ENCODE assay signal across 11 cellular contexts in genomic region chr3:39295184-39295775, GRCh38. TPM values are rescaled to one million over a fixed set of nuclear protein-coding genes. Genes with fewer than 3 reads are reported as not detected.
DNase-seq lines count a peak whose midpoint lies in the region; ATAC-seq, FAIRE-seq and TF ChIP-seq lines count a peak whose summit lies in the region.
"Had no signal": no experiment of that assay in that cellular context is flagged by ENCODE, and none has a peak within 500 bp of the region (broad histone marks: within the 10 kb centered on the region; RNA-seq: fewer than 3 reads in every experiment).

No MANE protein-coding gene starts in this region.

- no peak for TF ChIP-seq EP300 in HepG2 (IDR thresholded peaks at IDR 0.05; ENCODE audit: low read depth in 2 of 2, low read length in 2 of 2)
- no peak for TF ChIP-seq EP300 in HepG2 (CRISPR knock-in tag; IDR thresholded peaks at IDR 0.05; ENCODE audit: borderline replicate concordance)

- H3K4me1 ChIP-seq in HepG2 (ENCODE audit: insufficient read depth, low read length), result peaks cover 59% of the 10 kb centered on the region
- peaks cover 0 to 41% (median 9%) of the 10 kb centered on the region in 4 donors for H3K4me1 ChIP-seq in right lobe of liver

- POLR2A ChIA-PET in HepG2 (lab: Yijun Ruan, JAX), result no interaction called here

- H2AFZ ChIP-seq in HepG2 (ENCODE audit: low read length), result no peak overlapping the region

- no peak overlapping the region for H3K27ac Mint-ChIP-seq in chondrocyte (ENCODE audit: unreplicated experiment)

- CTCF ChIA-PET in HepG2 (lab: Yijun Ruan, JAX; ENCODE audit: low intra/inter-chr PET ratio, low total read pairs), result no interaction called here

- peaks cover 0 to 1% of the 10 kb centered on the region in 2 experiments; a peak in 2 of 5 replicates for H3K27me3 ChIP-seq in HepG2 (ENCODE audit: control insufficient read depth in 1 of 2, insufficient read depth in 2 of 2, low read length in 2 of 2)
- H3K27me3 ChIP-seq in right lobe of liver, result no peaks in the 10 kb centered on the region

- WGBS in HepG2 (ENCODE audit: low lambda C conversion rate), result 41% methylated on average over 4 of the region's 5 CpGs
- 82% methylated on average over 4 of the region's 5 CpGs for WGBS in right lobe of liver (ENCODE audit: insufficient coverage, low coverage, low lambda C conversion rate, missing lambda C conversion rate)

- no TSS peak for BruUV-seq in HepG2 (replicated peaks; lab: Mats Ljungman, UMichigan)

- H3K9me3 Mint-ChIP-seq in chondrocyte (ENCODE audit: low read depth), result peaks cover 15% of the 10 kb centered on the region

- H3K27me3 Mint-ChIP-seq in chondrocyte (ENCODE audit: low read depth), result no peaks in the 10 kb centered on the region

- H3K27ac ChIP-seq in HepG2 (ENCODE audit: extremely low read length, insufficient read depth, low read length), result no peak overlapping the region
- no peak overlapping the region for H3K27ac ChIP-seq in right lobe of liver

- H3K9me3 ChIP-seq in HepG2 (ENCODE audit: low read length) (peaks cover 18% of the 10 kb centered on the region), right lobe of liver (no peaks in the 10 kb centered on the region)

- H3K36me3 ChIP-seq in HepG2 (replicated peaks in 1 of 2; ENCODE audit: control insufficient read depth in 1 of 2, insufficient read depth in 2 of 2, low read length in 2 of 2) (no peaks in the 10 kb centered on the region), right lobe of liver (no peaks in the 10 kb centered on the region)

- no peak for ATAC-seq in HepG2
- ATAC-seq in right lobe of liver, result no peak
- ATAC-seq in GM21737 (IDR thresholded peaks at IDR 0.05; ENCODE audit: unreplicated experiment), result peak; percentile 72
- ATAC-seq in HG03378 (IDR thresholded peaks at IDR 0.05; ENCODE audit: unreplicated experiment), result peak; percentile 84

- FAIRE-seq in HepG2 (lab: Jason Lieb, UNC), result no peak

- in situ Hi-C loops in HepG2 (cut with HindIII; ENCODE audit: extremely low pct_ligation_motif_present, low pct_unique_long_range_greater_than_20kb), result no loop called here

- DNase-seq in HepG2 (ENCODE audit: low spot score), result no peak
- DNase-seq in right lobe of liver, result no peak
- no peak for DNase-seq in head of caudate nucleus
- DNase-seq in SHP77 (lab: John Stamatoyannopoulos, UW), result no peak
- DNase-seq in C1 segment of cervical spinal cord (lab: John Stamatoyannopoulos, UW), result no peak
- DNase-seq in chondrocyte (ENCODE audit: low spot score), result no peak
- DNase-seq: NCI-H748 treated with DMSO at 0.1 percent for 48 hours had no signal

- intact Hi-C loops in HepG2 (cut with micrococcal nuclease; ENCODE audit: unreplicated experiment), result no loop called here
- intact Hi-C loops in right lobe of liver (cut with DNase I), result no loop called here
- intact Hi-C loops in head of caudate nucleus (cut with DNase I), result no loop called here

- H3K9ac ChIP-seq in HepG2 (ENCODE audit: insufficient read depth, low read depth, low read length), result no peak overlapping the region

- peak overlapping the region; percentile 40 for H3K4me2 ChIP-seq in HepG2 (ENCODE audit: low read depth, low read length)

- H3K4me3 ChIP-seq in HepG2 (replicated peaks in 1 of 3; ENCODE audit: insufficient read depth in 1 of 3, low read depth in 2 of 3, low read length in 3 of 3) (no peak overlapping the region), right lobe of liver (no peak overlapping the region)

- no peaks in the 10 kb centered on the region for H4K20me1 ChIP-seq in HepG2 (ENCODE audit: insufficient read depth, low read length)

- no peak overlapping the region for H3K4me3 Mint-ChIP-seq in chondrocyte (ENCODE audit: unreplicated experiment)
- H3K4me3 Mint-ChIP-seq: T-helper 1 cell treated with Interleukin-12 subunit alpha and Interleukin-12 subunit beta and Interleukin-4 antibody, amounts not matched to agents 30 μg/mL and 1 μg/mL, for 36 hours had no signal

- TF ChIP-seq CTCF in HepG2 (CRISPR knock-in tag; IDR thresholded peaks at IDR 0.05) (no peak), right lobe of liver (IDR thresholded peaks at IDR 0.05) (no peak), chondrocyte (IDR thresholded peaks at IDR 0.05) (no peak)

- TF ChIP-seq RAD21 in HepG2 (CRISPR knock-in tag; IDR thresholded peaks at IDR 0.05), result no peak

- peaks cover 12% of the 10 kb centered on the region for H3K4me1 Mint-ChIP-seq in chondrocyte (ENCODE audit: low read depth)

- TF ChIP-seq POLR2A in HepG2 (IDR thresholded peaks at IDR 0.05; ENCODE audit: insufficient read depth in 1 of 2, low read depth in 2 of 2, low read length in 2 of 2) (no peak), right lobe of liver (IDR thresholded peaks at IDR 0.05) (no peak)

- H3K36me3 Mint-ChIP-seq in chondrocyte (ENCODE audit: low read depth), result peaks cover 4% of the 10 kb centered on the region

- no peaks in the 10 kb centered on the region for H3K79me2 ChIP-seq in HepG2 (ENCODE audit: insufficient read depth, low read length)

TF ChIP-seq in HepG2, 621 proteins besides CTCF, POLR2A, EP300 and RAD21:
- TF ChIP-seq ZNF367 (CRISPR knock-in tag; IDR thresholded peaks at IDR 0.05; ENCODE audit: borderline replicate concordance), result no peak

RNA-seq across cellular contexts. Expression of gene CX3CR1, which starts 15.4 kb away (rescaled TPM):
- not detected in 2 replicates for total RNA-seq in HepG2 (2016; rRNA removed; fragmentation: Illumina TruSeq; extraction: Trizol)
- not detected in 2 replicates for total RNA-seq in HepG2 (2016; cell fraction: cytosol; rRNA removed; fragmentation: Illumina TruSeq; extraction: Trizol; ENCODE audit: low read depth)
- not detected in 2 replicates for total RNA-seq in HepG2 (2016; cell fraction: insoluble cytoplasmic fraction; rRNA removed; fragmentation: Illumina TruSeq; extraction: Trizol)
- not detected in 2 replicates for total RNA-seq in HepG2 (2016; cell fraction: membrane; rRNA removed; fragmentation: Illumina TruSeq; extraction: Trizol)
- not detected in 2 replicates for total RNA-seq in HepG2 (2016; cell fraction: nucleus; rRNA removed; fragmentation: Illumina TruSeq; extraction: Trizol)
- not detected in 2 replicates for polyA plus RNA-seq in HepG2 (2011; rRNA removed)
- 0.01 TPM in 1 of 2 replicates, not detected in the other for polyA plus RNA-seq in HepG2 (2011; cell fraction: cytosol; rRNA removed)
- not detected in 2 replicates for polyA plus RNA-seq in HepG2 (2011; cell fraction: nucleus; rRNA removed)
- not detected in 2 replicates for polyA plus RNA-seq in HepG2 (2012)
- polyA plus RNA-seq in HepG2 (2016; cell fraction: cytosol; fragmentation: Illumina TruSeq; extraction: Trizol; ENCODE audit: low read depth), result not detected in 2 replicates
- polyA plus RNA-seq in HepG2 (2016; cell fraction: insoluble cytoplasmic fraction; fragmentation: Illumina TruSeq; extraction: Trizol; ENCODE audit: low read depth), result not detected in 2 replicates
- polyA plus RNA-seq in HepG2 (2016; cell fraction: membrane; fragmentation: Illumina TruSeq; extraction: Trizol; ENCODE audit: low read depth), result not detected in 2 replicates
- not detected in 2 replicates for polyA plus RNA-seq in HepG2 (2016; cell fraction: nucleus; fragmentation: Illumina TruSeq; extraction: Trizol; ENCODE audit: insufficient read depth, low read depth)
- polyA minus RNA-seq in HepG2 (2011; rRNA and poly(A)+ RNA removed; ENCODE audit: low replicate concordance), result 0.14 TPM in 1 of 2 replicates, not detected in the other
- polyA minus RNA-seq in HepG2 (2011; cell fraction: cytosol; rRNA and poly(A)+ RNA removed), result not detected in 2 replicates
- not detected in 2 replicates for polyA minus RNA-seq in HepG2 (2011; cell fraction: nucleus; rRNA and poly(A)+ RNA removed)
- 1 to 10 TPM in 1 of 6 experiments, under 1 TPM in 4, not detected in 1; 0.25 to 1.8 (median 0.72) TPM for total RNA-seq in right lobe of liver
- total RNA-seq in chondrocyte, result 0.12 TPM in 1 of 3 replicates, not detected in the others

RNA-seq across cellular contexts. Expression of gene CCR8, which starts 34.2 kb away (rescaled TPM):
- not detected in 2 replicates for total RNA-seq in HepG2 (2016; rRNA removed; fragmentation: Illumina TruSeq; extraction: Trizol)
- not detected in 2 replicates for total RNA-seq in HepG2 (2016; cell fraction: cytosol; rRNA removed; fragmentation: Illumina TruSeq; extraction: Trizol; ENCODE audit: low read depth)
- total RNA-seq in HepG2 (2016; cell fraction: insoluble cytoplasmic fraction; rRNA removed; fragmentation: Illumina TruSeq; extraction: Trizol), result not detected in 2 replicates
- total RNA-seq in HepG2 (2016; cell fraction: membrane; rRNA removed; fragmentation: Illumina TruSeq; extraction: Trizol), result not detected in 2 replicates
- total RNA-seq in HepG2 (2016; cell fraction: nucleus; rRNA removed; fragmentation: Illumina TruSeq; extraction: Trizol), result not detected in 2 replicates
- polyA plus RNA-seq in HepG2 (2011; rRNA removed), result not detected in 2 replicates
- polyA plus RNA-seq in HepG2 (2011; cell fraction: cytosol; rRNA removed), result not detected in 2 replicates
- not detected in 2 replicates for polyA plus RNA-seq in HepG2 (2011; cell fraction: nucleus; rRNA removed)
- polyA plus RNA-seq in HepG2 (2012), result not detected in 2 replicates
- not detected in 2 replicates for polyA plus RNA-seq in HepG2 (2016; cell fraction: cytosol; fragmentation: Illumina TruSeq; extraction: Trizol; ENCODE audit: low read depth)
- polyA plus RNA-seq in HepG2 (2016; cell fraction: insoluble cytoplasmic fraction; fragmentation: Illumina TruSeq; extraction: Trizol; ENCODE audit: low read depth), result not detected in 2 replicates
- polyA plus RNA-seq in HepG2 (2016; cell fraction: membrane; fragmentation: Illumina TruSeq; extraction: Trizol; ENCODE audit: low read depth), result not detected in 2 replicates
- not detected in 2 replicates for polyA plus RNA-seq in HepG2 (2016; cell fraction: nucleus; fragmentation: Illumina TruSeq; extraction: Trizol; ENCODE audit: insufficient read depth, low read depth)
- not detected in 2 replicates for polyA minus RNA-seq in HepG2 (2011; rRNA and poly(A)+ RNA removed; ENCODE audit: low replicate concordance)
- polyA minus RNA-seq in HepG2 (2011; cell fraction: cytosol; rRNA and poly(A)+ RNA removed), result not detected in 2 replicates
- not detected in 2 replicates for polyA minus RNA-seq in HepG2 (2011; cell fraction: nucleus; rRNA and poly(A)+ RNA removed)
- not detected for total RNA-seq in right lobe of liver
- not detected in 3 replicates for total RNA-seq in chondrocyte
- polyA plus RNA-seq: adipose tissue had no signal

Comparison
In these comparisons a context has a peak if more than half of its experiments do, and no peak if none do; other contexts are left out.
1. ATAC-seq: peak in GM21737 (single experiment) and HG03378 (single experiment); none in HepG2 (single experiment) and right lobe of liver (0 of 4).